In the genomic region with DNA sequence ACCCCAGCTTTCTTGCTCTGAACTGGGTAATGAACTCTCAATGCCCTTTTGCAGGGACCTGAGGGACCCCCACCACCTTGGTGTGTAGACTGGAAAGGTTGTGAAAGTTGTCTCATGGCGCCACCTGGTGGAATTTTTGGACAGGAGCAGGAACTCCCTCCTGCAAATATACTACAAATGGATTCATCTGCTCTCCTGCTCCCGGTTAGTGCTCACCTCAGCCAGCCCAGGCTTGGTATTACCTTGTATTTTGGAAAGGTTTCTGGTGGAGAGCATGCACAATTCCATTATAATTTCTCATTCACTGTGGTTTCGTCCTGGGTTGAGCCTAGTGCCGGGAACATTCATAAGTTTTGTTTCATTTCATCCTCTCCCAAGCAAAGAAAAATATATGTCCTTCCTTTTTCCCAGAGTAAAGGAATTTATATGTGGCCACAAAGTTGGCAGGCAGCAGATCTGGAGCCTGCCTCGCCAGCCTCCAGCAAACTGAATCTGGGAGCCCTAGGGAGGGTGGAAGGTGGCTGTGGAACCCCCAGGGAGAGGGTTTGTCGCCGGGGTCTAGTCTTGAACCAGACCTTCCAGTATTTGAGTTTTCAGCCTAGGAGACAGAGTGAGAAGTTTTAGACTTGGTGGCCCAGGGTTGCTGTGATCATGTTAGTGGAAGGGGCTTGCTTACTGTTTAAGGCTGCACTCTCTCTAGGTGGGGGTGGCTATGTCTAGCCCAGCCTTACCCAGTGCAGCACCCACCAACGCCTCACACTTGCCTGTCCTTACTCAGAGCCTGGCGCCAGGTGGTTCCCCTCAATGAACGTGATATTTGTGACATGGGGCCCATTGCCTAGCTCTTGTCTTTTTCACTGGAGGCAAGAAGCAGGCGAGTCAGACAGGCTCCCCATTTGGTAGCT, we compare ENCODE assay signal across 1 cellular context.
TF ChIP-seq lines count a peak whose summit lies in the region.

No MANE protein-coding gene starts in this region.

TF ChIP-seq in H1, 55 proteins besides CTCF, POLR2A, EP300 and RAD21:
- TF ChIP-seq YY1 (IDR thresholded peaks at IDR 0.05; ENCODE audit: low read depth, low read length) (peak; percentile 44; the same call in 1 of the 2 replicates), CBX5 (IDR thresholded peaks at IDR 0.05; ENCODE audit: low read depth, low read length) (no peak)
TF ChIP-seq in H1: peak in this region for 1.
